ENCODE assay signal across 1 cellular context in genomic region chr6:26468829-26469228, GRCh38.
TF ChIP-seq lines count a peak whose summit lies in the region.

No MANE protein-coding gene starts in this region.

TF ChIP-seq in IMR-90, 13 proteins besides CTCF, POLR2A, EP300 and RAD21:
- no peak for TF ChIP-seq ELK1 (IDR thresholded peaks at IDR 0.05; ENCODE audit: borderline replicate concordance, low read depth, low read length)
- no peak for TF ChIP-seq MAFK (IDR thresholded peaks at IDR 0.05; ENCODE audit: low read depth, low read length)
- no peak for TF ChIP-seq CEBPB (IDR thresholded peaks at IDR 0.05; ENCODE audit: low read depth, low read length)
- no peak for TF ChIP-seq SMC3 (IDR thresholded peaks at IDR 0.05; ENCODE audit: low read depth, low read length)
- TF ChIP-seq USF2 (IDR thresholded peaks at IDR 0.05; ENCODE audit: low read depth, low read length) = no peak
- TF ChIP-seq MAZ (IDR thresholded peaks at IDR 0.05; ENCODE audit: borderline replicate concordance, low read depth, low read length) = no peak
- TF ChIP-seq RFX5 (IDR thresholded peaks at IDR 0.05; ENCODE audit: low read depth, low read length) = no peak
- TF ChIP-seq NFE2L2 (IDR thresholded peaks at IDR 0.05; ENCODE audit: low read depth, low read length) = no peak
- no peak for TF ChIP-seq FOS (IDR thresholded peaks at IDR 0.05; ENCODE audit: low read depth, low read length)
- TF ChIP-seq RCOR1 (IDR thresholded peaks at IDR 0.05; ENCODE audit: insufficient replicate concordance, low read length) = no peak
- TF ChIP-seq MXI1 (IDR thresholded peaks at IDR 0.05; ENCODE audit: borderline replicate concordance, low read depth, low read length) = no peak
- no peak for TF ChIP-seq CHD1 (IDR thresholded peaks at IDR 0.05; ENCODE audit: low read depth, low read length)
- no peak for TF ChIP-seq BHLHE40 (IDR thresholded peaks at IDR 0.05; ENCODE audit: low read depth, low read length)
TF ChIP-seq in IMR-90: peak in this region for 0.
